ENCODE assay signal across 15 cellular contexts in genomic region chr5:93382188-93382587, GRCh38.
"Had no signal": no experiment of that assay in that cellular context is flagged by ENCODE, and none has a peak within 500 bp of the region (broad histone marks: within the 10 kb centered on the region; RNA-seq: fewer than 3 reads in every experiment).

No MANE protein-coding gene starts in this region.

- H3K36me3 Mint-ChIP-seq: activated naive CD4-positive, alpha-beta T cell treated with anti-CD3 and anti-CD28 coated beads, Interleukin-2, amount 50 U/mL, for 72 hours; stimulated activated naive B cell treated with anti-CD40 and anti-IgM and Interleukin-4, amounts not matched to agents 10 μg/mL and 1 μg/mL and 100 μg/mL, for 72 hours had no signal

- ATAC-seq: activated naive CD4-positive, alpha-beta T cell treated with anti-CD3 and anti-CD28 coated beads, Interleukin-2, amount 50 U/mL, for 72 hours; activated T-cell treated with anti-CD3 and anti-CD28 coated beads, Interleukin-2, amount 50 U/mL, for 72 hours; esophagus mucosa; stimulated activated naive B cell treated with anti-CD40 and anti-IgM and Interleukin-4, amounts not matched to agents 10 μg/mL and 1 μg/mL and 100 μg/mL, for 72 hours had no signal

- H3K79me2 ChIP-seq: parathyroid adenoma had no signal

- H3K27ac ChIP-seq: left ventricle myocardium inferior, parathyroid adenoma, thyroid gland, uterus had no signal

- H3K4me1 Mint-ChIP-seq: activated CD4-positive, alpha-beta T cell treated with anti-CD3 and anti-CD28 coated beads, Interleukin-2, amount 10 ng/mL, durations not matched to agents 24 days and 14 days; stimulated activated naive B cell treated with anti-CD40 and anti-IgM and Interleukin-4, amounts not matched to agents 10 μg/mL and 1 μg/mL and 100 μg/mL, for 72 hours had no signal

- H3K27me3 ChIP-seq: thyroid gland, uterus had no signal

- H2AFZ ChIP-seq: parathyroid adenoma had no signal

- H3K27ac Mint-ChIP-seq: activated CD4-positive, alpha-beta T cell treated with anti-CD3 and anti-CD28 coated beads, Interleukin-2, amount 10 ng/mL, durations not matched to agents 24 days and 14 days; activated naive CD4-positive, alpha-beta T cell treated with anti-CD3 and anti-CD28 coated beads, Interleukin-2, amount 50 U/mL, for 72 hours; activated T-cell treated with anti-CD3 and anti-CD28 coated beads, Interleukin-2, amount 50 U/mL, for 72 hours; stimulated activated naive B cell treated with anti-CD40 and anti-IgM and Interleukin-4, amounts not matched to agents 10 μg/mL and 1 μg/mL and 100 μg/mL, for 72 hours had no signal

- H3K9me3 ChIP-seq: left ventricle myocardium inferior, thyroid gland, uterus had no signal

- FAIRE-seq: colon, keratinocyte had no signal

- H3K4me3 Mint-ChIP-seq: activated CD4-positive, alpha-beta T cell treated with anti-CD3 and anti-CD28 coated beads, Interleukin-2, amount 10 ng/mL, durations not matched to agents 24 days and 14 days; activated T-cell treated with anti-CD3 and anti-CD28 coated beads, Interleukin-2, amount 50 U/mL, for 72 hours; stimulated activated naive B cell treated with anti-CD40 and anti-IgM and Interleukin-4, amounts not matched to agents 10 μg/mL and 1 μg/mL and 100 μg/mL, for 72 hours had no signal

- H3K4me1 ChIP-seq: left ventricle myocardium inferior, parathyroid adenoma, thyroid gland, uterus had no signal

- H3K27me3 Mint-ChIP-seq: activated CD4-positive, alpha-beta T cell treated with anti-CD3 and anti-CD28 coated beads, Interleukin-2, amount 10 ng/mL, durations not matched to agents 24 days and 14 days; stimulated activated naive B cell treated with anti-CD40 and anti-IgM and Interleukin-4, amounts not matched to agents 10 μg/mL and 1 μg/mL and 100 μg/mL, for 72 hours had no signal

- H3K36me3 ChIP-seq: left ventricle myocardium inferior, thyroid gland, uterus had no signal

- H3K9me3 Mint-ChIP-seq: activated T-cell treated with anti-CD3 and anti-CD28 coated beads, Interleukin-2, amount 50 U/mL, for 72 hours had no signal

- DNase-seq: activated CD4-positive, alpha-beta T cell treated with anti-CD3 and anti-CD28 coated beads, Interleukin-2, amount 10 ng/mL, durations not matched to agents 24 days and 14 days; activated CD8-positive, alpha-beta memory T cell treated with anti-CD3 and anti-CD28 coated beads, Interleukin-2, amount 50 U/mL, for 48 hours; activated gamma-delta T cell; activated T-cell treated with anti-CD3 and anti-CD28 coated beads, Interleukin-2, amount 50 U/mL, for 72 hours; left ventricle myocardium inferior; stimulated activated CD4-positive, alpha-beta T cell treated with anti-CD3 and anti-CD28 coated beads, Interleukin-4, amount 100 ng/mL, for 1 hour; stimulated activated naive B cell treated with anti-CD40 and anti-IgM and Interleukin-4, amounts not matched to agents 10 μg/mL and 1 μg/mL and 100 μg/mL, for 72 hours; T-helper 2 cell; thyroid gland; uterus had no signal

- H3K4me3 ChIP-seq: left ventricle myocardium inferior, thyroid gland, uterus had no signal
